Comparison of ENCODE assay signal across 1 cellular context in genomic region chr1:151546006-151546925, GRCh38.
TF ChIP-seq lines count a peak whose summit lies in the region.

No MANE protein-coding gene starts in this region.

TF ChIP-seq in GM23338, 12 proteins besides CTCF, POLR2A, EP300 and RAD21 (continued from another document):
- no peak for TF ChIP-seq STAT1 (IDR thresholded peaks at IDR 0.05; ENCODE audit: unreplicated experiment)
- TF ChIP-seq ZNF114 (CRISPR knock-in tag; IDR thresholded peaks at IDR 0.05), result no peak
- no peak for TF ChIP-seq ETS1 (IDR thresholded peaks at IDR 0.05)
- TF ChIP-seq CREB1 (CRISPR knock-in tag; IDR thresholded peaks at IDR 0.05; ENCODE audit: low read depth), result no peak
- no peak for TF ChIP-seq POLR2AphosphoS5 (IDR thresholded peaks at IDR 0.05; ENCODE audit: low read depth)
- no peak for TF ChIP-seq ZNF331 (CRISPR knock-in tag; IDR thresholded peaks at IDR 0.05; ENCODE audit: low read depth)
- TF ChIP-seq JUNB (IDR thresholded peaks at IDR 0.05; ENCODE audit: unreplicated experiment), result no peak
- TF ChIP-seq NANOG (IDR thresholded peaks at IDR 0.05; ENCODE audit: borderline replicate concordance), result no peak
- TF ChIP-seq, protein P1, sequence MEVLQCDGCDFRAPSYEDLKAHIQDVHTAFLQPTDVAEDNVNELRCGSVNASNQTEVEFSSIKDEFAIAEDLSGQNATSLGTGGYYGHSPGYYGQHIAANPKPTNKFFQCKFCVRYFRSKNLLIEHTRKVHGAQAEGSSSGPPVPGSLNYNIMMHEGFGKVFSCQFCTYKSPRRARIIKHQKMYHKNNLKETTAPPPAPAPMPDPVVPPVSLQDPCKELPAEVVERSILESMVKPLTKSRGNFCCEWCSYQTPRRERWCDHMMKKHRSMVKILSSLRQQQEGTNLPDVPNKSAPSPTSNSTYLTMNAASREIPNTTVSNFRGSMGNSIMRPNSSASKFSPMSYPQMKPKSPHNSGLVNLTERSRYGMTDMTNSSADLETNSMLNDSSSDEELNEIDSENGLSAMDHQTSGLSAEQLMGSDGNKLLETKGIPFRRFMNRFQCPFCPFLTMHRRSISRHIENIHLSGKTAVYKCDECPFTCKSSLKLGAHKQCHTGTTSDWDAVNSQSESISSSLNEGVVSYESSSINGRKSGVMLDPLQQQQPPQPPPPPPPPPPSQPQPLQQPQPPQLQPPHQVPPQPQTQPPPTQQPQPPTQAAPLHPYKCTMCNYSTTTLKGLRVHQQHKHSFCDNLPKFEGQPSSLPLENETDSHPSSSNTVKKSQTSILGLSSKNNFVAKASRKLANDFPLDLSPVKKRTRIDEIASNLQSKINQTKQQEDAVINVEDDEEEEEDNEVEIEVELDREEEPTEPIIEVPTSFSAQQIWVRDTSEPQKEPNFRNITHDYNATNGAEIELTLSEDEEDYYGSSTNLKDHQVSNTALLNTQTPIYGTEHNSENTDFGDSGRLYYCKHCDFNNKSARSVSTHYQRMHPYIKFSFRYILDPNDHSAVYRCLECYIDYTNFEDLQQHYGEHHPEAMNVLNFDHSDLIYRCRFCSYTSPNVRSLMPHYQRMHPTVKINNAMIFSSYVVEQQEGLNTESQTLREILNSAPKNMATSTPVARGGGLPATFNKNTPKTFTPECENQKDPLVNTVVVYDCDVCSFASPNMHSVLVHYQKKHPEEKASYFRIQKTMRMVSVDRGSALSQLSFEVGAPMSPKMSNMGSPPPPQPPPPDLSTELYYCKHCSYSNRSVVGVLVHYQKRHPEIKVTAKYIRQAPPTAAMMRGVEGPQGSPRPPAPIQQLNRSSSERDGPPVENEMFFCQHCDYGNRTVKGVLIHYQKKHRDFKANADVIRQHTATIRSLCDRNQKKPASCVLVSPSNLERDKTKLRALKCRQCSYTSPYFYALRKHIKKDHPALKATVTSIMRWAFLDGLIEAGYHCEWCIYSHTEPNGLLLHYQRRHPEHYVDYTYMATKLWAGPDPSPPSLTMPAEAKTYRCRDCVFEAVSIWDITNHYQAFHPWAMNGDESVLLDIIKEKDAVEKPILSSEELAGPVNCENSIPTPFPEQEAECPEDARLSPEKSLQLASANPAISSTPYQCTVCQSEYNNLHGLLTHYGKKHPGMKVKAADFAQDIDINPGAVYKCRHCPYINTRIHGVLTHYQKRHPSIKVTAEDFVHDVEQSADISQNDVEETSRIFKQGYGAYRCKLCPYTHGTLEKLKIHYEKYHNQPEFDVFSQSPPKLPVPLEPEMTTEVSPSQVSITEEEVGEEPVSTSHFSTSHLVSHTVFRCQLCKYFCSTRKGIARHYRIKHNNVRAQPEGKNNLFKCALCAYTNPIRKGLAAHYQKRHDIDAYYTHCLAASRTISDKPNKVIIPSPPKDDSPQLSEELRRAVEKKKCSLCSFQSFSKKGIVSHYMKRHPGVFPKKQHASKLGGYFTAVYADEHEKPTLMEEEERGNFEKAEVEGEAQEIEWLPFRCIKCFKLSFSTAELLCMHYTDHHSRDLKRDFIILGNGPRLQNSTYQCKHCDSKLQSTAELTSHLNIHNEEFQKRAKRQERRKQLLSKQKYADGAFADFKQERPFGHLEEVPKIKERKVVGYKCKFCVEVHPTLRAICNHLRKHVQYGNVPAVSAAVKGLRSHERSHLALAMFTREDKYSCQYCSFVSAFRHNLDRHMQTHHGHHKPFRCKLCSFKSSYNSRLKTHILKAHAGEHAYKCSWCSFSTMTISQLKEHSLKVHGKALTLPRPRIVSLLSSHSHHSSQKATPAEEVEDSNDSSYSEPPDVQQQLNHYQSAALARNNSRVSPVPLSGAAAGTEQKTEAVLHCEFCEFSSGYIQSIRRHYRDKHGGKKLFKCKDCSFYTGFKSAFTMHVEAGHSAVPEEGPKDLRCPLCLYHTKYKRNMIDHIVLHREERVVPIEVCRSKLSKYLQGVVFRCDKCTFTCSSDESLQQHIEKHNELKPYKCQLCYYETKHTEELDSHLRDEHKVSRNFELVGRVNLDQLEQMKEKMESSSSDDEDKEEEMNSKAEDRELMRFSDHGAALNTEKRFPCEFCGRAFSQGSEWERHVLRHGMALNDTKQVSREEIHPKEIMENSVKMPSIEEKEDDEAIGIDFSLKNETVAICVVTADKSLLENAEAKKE (CRISPR knock-in tag; IDR thresholded peaks at IDR 0.05), result no peak
- TF ChIP-seq, protein P2, sequence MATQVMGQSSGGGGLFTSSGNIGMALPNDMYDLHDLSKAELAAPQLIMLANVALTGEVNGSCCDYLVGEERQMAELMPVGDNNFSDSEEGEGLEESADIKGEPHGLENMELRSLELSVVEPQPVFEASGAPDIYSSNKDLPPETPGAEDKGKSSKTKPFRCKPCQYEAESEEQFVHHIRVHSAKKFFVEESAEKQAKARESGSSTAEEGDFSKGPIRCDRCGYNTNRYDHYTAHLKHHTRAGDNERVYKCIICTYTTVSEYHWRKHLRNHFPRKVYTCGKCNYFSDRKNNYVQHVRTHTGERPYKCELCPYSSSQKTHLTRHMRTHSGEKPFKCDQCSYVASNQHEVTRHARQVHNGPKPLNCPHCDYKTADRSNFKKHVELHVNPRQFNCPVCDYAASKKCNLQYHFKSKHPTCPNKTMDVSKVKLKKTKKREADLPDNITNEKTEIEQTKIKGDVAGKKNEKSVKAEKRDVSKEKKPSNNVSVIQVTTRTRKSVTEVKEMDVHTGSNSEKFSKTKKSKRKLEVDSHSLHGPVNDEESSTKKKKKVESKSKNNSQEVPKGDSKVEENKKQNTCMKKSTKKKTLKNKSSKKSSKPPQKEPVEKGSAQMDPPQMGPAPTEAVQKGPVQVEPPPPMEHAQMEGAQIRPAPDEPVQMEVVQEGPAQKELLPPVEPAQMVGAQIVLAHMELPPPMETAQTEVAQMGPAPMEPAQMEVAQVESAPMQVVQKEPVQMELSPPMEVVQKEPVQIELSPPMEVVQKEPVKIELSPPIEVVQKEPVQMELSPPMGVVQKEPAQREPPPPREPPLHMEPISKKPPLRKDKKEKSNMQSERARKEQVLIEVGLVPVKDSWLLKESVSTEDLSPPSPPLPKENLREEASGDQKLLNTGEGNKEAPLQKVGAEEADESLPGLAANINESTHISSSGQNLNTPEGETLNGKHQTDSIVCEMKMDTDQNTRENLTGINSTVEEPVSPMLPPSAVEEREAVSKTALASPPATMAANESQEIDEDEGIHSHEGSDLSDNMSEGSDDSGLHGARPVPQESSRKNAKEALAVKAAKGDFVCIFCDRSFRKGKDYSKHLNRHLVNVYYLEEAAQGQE (IDR thresholded peaks at IDR 0.05; ENCODE audit: unreplicated experiment), result no peak
- no peak for TF ChIP-seq EZH2 (IDR thresholded peaks at IDR 0.05; ENCODE audit: low read depth, unreplicated experiment)
